9 cellular contexts compared by ENCODE assay signal in the genomic region with DNA sequence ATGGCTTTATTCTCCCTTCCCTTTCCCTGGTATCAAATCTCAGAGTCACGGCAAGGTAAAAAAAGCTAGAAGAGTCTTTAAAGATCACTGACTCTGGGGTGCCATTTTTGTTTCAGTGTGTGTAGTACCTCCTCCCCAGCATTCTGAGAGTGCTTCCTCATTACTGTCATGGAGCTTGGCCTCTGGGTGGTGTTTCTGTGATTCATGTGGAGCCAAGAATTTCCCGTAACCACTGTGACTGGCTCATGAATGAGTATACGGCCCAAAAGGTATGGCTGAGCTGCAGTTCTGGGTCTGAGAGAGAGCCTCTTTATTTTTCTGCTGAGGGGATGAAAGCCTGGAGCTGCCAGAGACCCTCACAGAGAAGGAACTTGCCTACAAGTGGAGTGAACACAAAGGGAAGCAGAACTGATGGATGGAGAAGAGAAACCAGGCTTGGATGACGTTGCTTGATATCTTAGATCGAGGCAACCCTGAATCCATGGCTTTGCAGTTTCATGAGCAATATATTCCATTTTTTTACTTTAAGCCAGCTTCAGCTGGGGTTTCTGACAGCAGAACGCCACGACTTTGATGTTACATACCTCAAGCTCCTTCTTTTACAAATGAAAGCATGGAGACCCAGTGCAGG.
DNase-seq lines count a peak whose midpoint lies in the region; ATAC-seq, FAIRE-seq and TF ChIP-seq lines count a peak whose summit lies in the region.
"Had no signal": no experiment of that assay in that cellular context is flagged by ENCODE, and none has a peak within 500 bp of the region (broad histone marks: within the 10 kb centered on the region; RNA-seq: fewer than 3 reads in every experiment).

No MANE protein-coding gene starts in this region.

- H2AK5ac ChIP-seq in H1 (ENCODE audit: low read depth, low read length) = no peak overlapping the region; the same call in 1 of the 2 replicates

- TF ChIP-seq POLR2A in H1 (IDR thresholded peaks at IDR 0.05; ENCODE audit: control extremely low read depth in 1 of 2, low read depth in 2 of 2, low read length in 2 of 2) = no peak

- no peak overlapping the region for H2AFZ ChIP-seq in H1 (ENCODE audit: low read length)

- H3K79me1 ChIP-seq in H1 (ENCODE audit: low read depth, low read length) = peaks cover 2% of the 10 kb centered on the region

- no peaks in the 10 kb centered on the region for H3K9me3 Mint-ChIP-seq in activated CD4-positive, alpha-beta T cell treated with anti-CD3 and anti-CD28 coated beads for 36 hours (ENCODE audit: low read depth)
- no peaks in the 10 kb centered on the region for H3K9me3 Mint-ChIP-seq in stimulated activated effector memory CD8-positive, alpha-beta T cell treated with anti-CD3 and anti-CD28 coated beads, Interleukin-12 subunit alpha, Interleukin-12 subunit beta, amount 100 ng/mL, for 72 hours

- TF ChIP-seq RAD21 in H1 (IDR thresholded peaks at IDR 0.05 in 1 of 2, conservative IDR thresholded peaks at IDR 0.05 in 1 of 2; ENCODE audit: low read depth in 2 of 2, low read length in 2 of 2) = no peak

- 0 out of 7 replicates have a peak, but pooled peaks cover 0 to 5% (median 1%) of the 10 kb centered on the region in 4 experiments for H3K4me1 ChIP-seq in H1 (replicated peaks in 1 of 4; ENCODE audit: control insufficient read depth in 3 of 4, insufficient read depth in 4 of 4, low read length in 3 of 4)

- no peak overlapping the region for H2BK120ac ChIP-seq in H1 (replicated peaks; ENCODE audit: low read depth, low read length)

- TF ChIP-seq EP300 in H1 (IDR thresholded peaks at IDR 0.05; ENCODE audit: borderline replicate concordance in 1 of 2, low read depth in 2 of 2, low read length in 2 of 2) = no peak

- H3K4me3 ChIP-seq in H1 (ENCODE audit: extremely low read depth in 1 of 4, insufficient read depth in 2 of 4, low read depth in 3 of 4, low read length in 4 of 4) = no peak overlapping the region; a peak in 1 of 8 replicates
- H3K4me3 ChIP-seq: heart left ventricle had no signal

- no peak overlapping the region for H3K23ac ChIP-seq in H1 (ENCODE audit: insufficient read length)

- no peak overlapping the region for H3K4me2 ChIP-seq in H1 (ENCODE audit: insufficient read depth in 1 of 2, low read depth in 2 of 2, low read length in 2 of 2)

- H3K18ac ChIP-seq in H1 (ENCODE audit: extremely low read depth, low read length) = no peak overlapping the region

- POLR2A ChIA-PET in activated CD4-positive, alpha-beta T cell treated with anti-CD3 and anti-CD28 coated beads for 36 hours (lab: Charles Lee) = interaction anchor here (0.5 to 2.5 kb wide), 6 partner anchors 24 to 89 kb away, joined by 3 to 18 read pairs (median 5); a partner anchor contains a TSS
- POLR2A ChIA-PET in H1 (lab: Charles Lee; ENCODE audit: partially characterized antibody) = no interaction called here

- CTCF ChIA-PET in activated CD4-positive, alpha-beta T cell treated with anti-CD3 and anti-CD28 coated beads for 36 hours (lab: Charles Lee) = interaction anchor here (0.7 to 4.0 kb wide), 19 partner anchors 8 to 397 kb away, joined by 3 to 100 read pairs (median 4); no protein-coding TSS in a partner anchor
- CTCF ChIA-PET in H1 (lab: Charles Lee; ENCODE audit: partially characterized antibody) = interaction anchor here (0.7 to 3.7 kb wide), 27 partner anchors 9 to 534 kb away, joined by 3 to 81 read pairs (median 4); no protein-coding TSS in a partner anchor

- no peak overlapping the region for H2BK5ac ChIP-seq in H1 (ENCODE audit: low read depth, low read length)

- H3K23me2 ChIP-seq in H1 (ENCODE audit: low read depth, low read length) = peaks cover 10% of the 10 kb centered on the region; the same call in 1 of the 2 replicates

- H3K27me3 Mint-ChIP-seq in activated CD4-positive, alpha-beta T cell treated with anti-CD3 and anti-CD28 coated beads for 36 hours = peaks cover 2% of the 10 kb centered on the region

- H3K9ac ChIP-seq in H1 (replicated peaks in 1 of 4; ENCODE audit: extremely low read depth in 1 of 4, low read depth in 3 of 4, low read length in 3 of 4) = no peak overlapping the region

- H3K36me3 Mint-ChIP-seq in activated CD4-positive, alpha-beta T cell treated with anti-CD3 and anti-CD28 coated beads for 36 hours (ENCODE audit: low read depth) = no peaks in the 10 kb centered on the region
- H3K36me3 Mint-ChIP-seq in stimulated activated effector memory CD8-positive, alpha-beta T cell treated with anti-CD3 and anti-CD28 coated beads, Interleukin-12 subunit alpha, Interleukin-12 subunit beta, amount 100 ng/mL, for 72 hours = peaks cover 8% of the 10 kb centered on the region

- peak overlapping the region; percentile 95 for H3K27ac Mint-ChIP-seq in activated CD4-positive, alpha-beta T cell treated with anti-CD3 and anti-CD28 coated beads for 36 hours
- peak overlapping the region; percentile 95 for H3K27ac Mint-ChIP-seq in stimulated activated effector memory CD8-positive, alpha-beta T cell treated with anti-CD3 and anti-CD28 coated beads, Interleukin-12 subunit alpha, Interleukin-12 subunit beta, amount 100 ng/mL, for 72 hours

- peak; percentile 68 for DNase-seq in activated CD4-positive, alpha-beta T cell treated with anti-CD3 and anti-CD28 coated beads for 36 hours
- DNase-seq in activated CD4-positive, alpha-beta T cell treated with anti-CD3 and anti-CD28 coated beads, Interleukin-2, amount 50 U/mL, for 1 hour = no peak
- peak; percentile 42 for DNase-seq in NOMO-1 treated with DMSO at 0.1 percent for 48 hours (lab: John Stamatoyannopoulos, UW; ENCODE audit: unreplicated experiment)
- no peak for DNase-seq in H1 (ENCODE audit: low read depth in 1 of 2, low spot score in 2 of 2)
- DNase-seq in stimulated activated effector memory CD8-positive, alpha-beta T cell treated with anti-CD3 and anti-CD28 coated beads, Interleukin-12 subunit alpha, Interleukin-12 subunit beta, amount 100 ng/mL, for 72 hours (ENCODE audit: low spot score in 2 of 2) = no peak
- no peak for DNase-seq in omental fat pad (ENCODE audit: low spot score)
- no peak for DNase-seq in KG1 (lab: John Stamatoyannopoulos, UW)
- no peak for DNase-seq in NCI-H748 treated with DMSO at 0.1 percent for 48 hours (lab: John Stamatoyannopoulos, UW)

- no peak overlapping the region for H2BK15ac ChIP-seq in H1 (ENCODE audit: low read length)

- H3K56ac ChIP-seq in H1 (replicated peaks; ENCODE audit: insufficient read length, low read depth, low read length) = no peak overlapping the region

- H2BK12ac ChIP-seq in H1 (ENCODE audit: low read depth, low read length) = 0 out of 2 replicates have a peak overlapping the region, but pooled peaks have one; percentile 19

- H3K36me3 ChIP-seq in H1 (ENCODE audit: control insufficient read depth in 2 of 4, insufficient read depth in 4 of 4, low read length in 3 of 4) = no peaks in the 10 kb centered on the region
- H3K36me3 ChIP-seq: heart left ventricle had no signal

- intact Hi-C loops in activated CD4-positive, alpha-beta T cell treated with anti-CD3 and anti-CD28 coated beads for 36 hours (cut with DNase I, micrococcal nuclease) = loop anchor here (1.0 to 10.0 kb wide), 6 partner anchors 32 to 1038 kb away; a partner anchor contains a TSS

- no peak overlapping the region for H4K91ac ChIP-seq in H1 (replicated peaks; ENCODE audit: insufficient read length, low read length)

- H2BK20ac ChIP-seq in H1 (ENCODE audit: low read length) = no peak overlapping the region

- H3K4me3 Mint-ChIP-seq in activated CD4-positive, alpha-beta T cell treated with anti-CD3 and anti-CD28 coated beads for 36 hours = peak overlapping the region; percentile 63
- H3K4me3 Mint-ChIP-seq in stimulated activated effector memory CD8-positive, alpha-beta T cell treated with anti-CD3 and anti-CD28 coated beads, Interleukin-12 subunit alpha, Interleukin-12 subunit beta, amount 100 ng/mL, for 72 hours = peak overlapping the region; percentile 53

- H4K5ac ChIP-seq in H1 (ENCODE audit: insufficient read length, low read depth, low read length) = no peak overlapping the region

- TF ChIP-seq CTCF in H1 (IDR thresholded peaks at IDR 0.05; ENCODE audit: control extremely low read depth in 1 of 3, insufficient read depth in 1 of 3, low read depth in 1 of 3, low read length in 3 of 3) = no peak
- TF ChIP-seq CTCF in omental fat pad (IDR thresholded peaks at IDR 0.05) = no peak

- no peak for FAIRE-seq in H1 (lab: Jason Lieb, UNC)

- no peaks in the 10 kb centered on the region for H3K27me3 ChIP-seq in H1 (replicated peaks in 1 of 4; ENCODE audit: control insufficient read depth in 3 of 4, extremely low read depth in 1 of 4, insufficient read depth in 3 of 4, low read length in 3 of 4)

- no peak overlapping the region for H4K8ac ChIP-seq in H1 (ENCODE audit: extremely low read depth, insufficient read depth, low read length)

- H3K4ac ChIP-seq in H1 (replicated peaks; ENCODE audit: insufficient read length, low read depth, low read length) = no peak overlapping the region

- H3K79me2 ChIP-seq in H1 (ENCODE audit: control insufficient read depth in 1 of 2, insufficient read depth in 2 of 2, low read length in 2 of 2) = no peaks in the 10 kb centered on the region

- no peak overlapping the region for H3K27ac ChIP-seq in H1 (ENCODE audit: low read depth, low read length)

- peak; percentile 83 for ATAC-seq in activated CD4-positive, alpha-beta T cell treated with anti-CD3 and anti-CD28 coated beads for 36 hours
- ATAC-seq in stimulated activated effector memory CD8-positive, alpha-beta T cell treated with anti-CD3 and anti-CD28 coated beads, Interleukin-12 subunit alpha, Interleukin-12 subunit beta, amount 100 ng/mL, for 72 hours = peak; percentile 83
- ATAC-seq in omental fat pad (ENCODE audit: low FRiP score) = no peak

- H3K9me3 ChIP-seq in H1 (ENCODE audit: insufficient read depth in 2 of 2, low read depth in 1 of 2, low read length in 1 of 2) = no peaks in the 10 kb centered on the region
- H3K9me3 ChIP-seq: heart left ventricle had no signal

- H3K4me1 Mint-ChIP-seq in activated CD4-positive, alpha-beta T cell treated with anti-CD3 and anti-CD28 coated beads for 36 hours = peaks cover 40% of the 10 kb centered on the region
- H3K4me1 Mint-ChIP-seq in stimulated activated effector memory CD8-positive, alpha-beta T cell treated with anti-CD3 and anti-CD28 coated beads, Interleukin-12 subunit alpha, Interleukin-12 subunit beta, amount 100 ng/mL, for 72 hours = peaks cover 51% of the 10 kb centered on the region

- no peak overlapping the region for H3K14ac ChIP-seq in H1 (ENCODE audit: insufficient read length)

- WGBS in H1 (ENCODE audit: extremely low coverage in 1 of 2, insufficient coverage in 1 of 2, insufficient read length in 1 of 2, insufficient replicate concordance in 2 of 2, low coverage in 1 of 2, low lambda C conversion rate in 2 of 2, missing lambda C conversion rate in 1 of 2), 2 experiments = 83% methylated on average over 7 of the region's 7 CpGs; no CpG with 5 or more reads in 1 of the 2 experiments

- peaks cover 0 to 4% of the 10 kb centered on the region in 2 experiments for H4K20me1 ChIP-seq in H1 (replicated peaks in 1 of 2; ENCODE audit: control insufficient read depth in 1 of 2, insufficient read depth in 2 of 2, low read length in 2 of 2)

TF ChIP-seq in H1, 55 proteins besides CTCF, POLR2A, EP300 and RAD21 (continues in another document):
- TF ChIP-seq EGR1 (IDR thresholded peaks at IDR 0.05; ENCODE audit: borderline replicate concordance, low read depth, low read length) (no peak), PHF8 (conservative IDR thresholded peaks at IDR 0.05; ENCODE audit: low read depth, low read length) (no peak), KDM5A (IDR thresholded peaks at IDR 0.05; ENCODE audit: low read length) (no peak), SRF (IDR thresholded peaks at IDR 0.05; ENCODE audit: low read depth, low read length) (no peak)

Comparison
In these comparisons a context has a peak if more than half of its experiments do, and no peak if none do; other contexts are left out.
1. DNase-seq: peak in activated CD4-positive, alpha-beta T cell treated with anti-CD3 and anti-CD28 coated beads for 36 hours (single experiment) and NOMO-1 treated with DMSO at 0.1 percent for 48 hours (single experiment); none in activated CD4-positive, alpha-beta T cell treated with anti-CD3 and anti-CD28 coated beads, Interleukin-2, amount 50 U/mL, for 1 hour (single experiment), H1 (0 of 2), stimulated activated effector memory CD8-positive, alpha-beta T cell treated with anti-CD3 and anti-CD28 coated beads, Interleukin-12 subunit alpha, Interleukin-12 subunit beta, amount 100 ng/mL, for 72 hours (0 of 2), omental fat pad (single experiment), KG1 (single experiment) and NCI-H748 treated with DMSO at 0.1 percent for 48 hours (single experiment).